Comparison of ENCODE assay signal across 8 cellular contexts in the genomic region with DNA sequence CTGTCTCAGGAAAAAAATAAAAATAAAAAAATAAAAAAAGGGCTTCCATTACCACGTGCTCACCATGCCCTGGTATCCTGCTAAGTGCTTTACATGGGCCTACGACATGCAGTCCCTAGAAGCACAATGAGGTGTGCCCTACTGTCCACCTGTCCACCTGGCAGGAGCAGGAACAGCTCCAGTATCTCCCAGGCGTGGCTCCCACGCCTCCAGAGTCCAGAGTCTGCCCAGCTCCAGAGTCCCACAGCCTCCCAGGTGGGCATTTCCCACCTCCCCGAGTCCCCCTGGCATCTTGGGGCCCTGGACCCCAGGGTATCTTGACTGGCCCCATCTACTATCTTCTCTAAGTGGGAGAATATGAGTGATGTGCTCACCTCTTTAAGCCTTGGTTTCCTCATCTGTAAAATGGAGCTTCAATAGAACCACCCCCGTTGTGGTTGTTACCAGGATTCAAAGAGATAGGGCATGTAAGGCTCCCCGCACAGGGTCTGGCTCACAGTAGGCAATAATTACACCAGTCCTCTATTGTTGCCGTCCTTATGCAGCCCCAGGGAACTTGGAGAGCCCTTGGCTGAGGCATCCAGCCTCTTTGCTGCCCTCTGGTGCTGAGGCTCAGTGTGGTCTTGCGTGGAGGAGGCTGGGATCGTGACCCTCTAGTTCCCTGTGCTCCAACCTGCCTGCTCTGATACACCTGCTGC. TPM values are rescaled to one million over a fixed set of nuclear protein-coding genes. Genes with fewer than 3 reads are reported as not detected.
DNase-seq lines count a peak whose midpoint lies in the region; ATAC-seq lines count a peak whose summit lies in the region.
"Had no signal": no experiment of that assay in that cellular context is flagged by ENCODE, and none has a peak within 500 bp of the region (broad histone marks: within the 10 kb centered on the region; RNA-seq: fewer than 3 reads in every experiment).

No MANE protein-coding gene starts in this region.

- ATAC-seq in HG03460 (IDR thresholded peaks at IDR 0.05; ENCODE audit: unreplicated experiment) (no peak), GM21619 (IDR thresholded peaks at IDR 0.05; ENCODE audit: unreplicated experiment) (no peak)

- DNase-seq in G401 (ENCODE audit: low spot score) = peak; percentile 37
- peak; percentile 42 for DNase-seq in M059J (ENCODE audit: low read depth)
- peak; percentile 57 for DNase-seq in UCSD-AML1 (lab: John Stamatoyannopoulos, UW; ENCODE audit: unreplicated experiment)
- DNase-seq in islet precursor cell = peak; percentile 93
- DNase-seq in NCI-H2081 treated with DMSO at 0.1 percent for 48 hours (lab: John Stamatoyannopoulos, UW) = no peak

- in situ Hi-C loops in G401 (cut with HindIII; ENCODE audit: low sequenced_read_pairs) = loop anchor here (25.0 kb wide), 1 partner anchor 167 kb away; no protein-coding TSS in a partner anchor

RNA-seq across cellular contexts. Expression of gene CXCL14, which starts 8.9 kb away (rescaled TPM):
- not detected in 2 replicates for total RNA-seq in G401 (2014; rRNA removed; shearing (Covaris generic))
- total RNA-seq in M059J (2014; rRNA removed; shearing (Covaris generic)) = 0.62 TPM in 1 of 2 replicates, not detected in the other

RNA-seq across cellular contexts. Expression of gene NEUROG1, which starts 34.1 kb away (rescaled TPM):
- not detected in 2 replicates for total RNA-seq in G401 (2014; rRNA removed; shearing (Covaris generic))
- not detected in 2 replicates for total RNA-seq in M059J (2014; rRNA removed; shearing (Covaris generic))
- total RNA-seq: thoracic aorta had no signal
